In the genomic region with DNA sequence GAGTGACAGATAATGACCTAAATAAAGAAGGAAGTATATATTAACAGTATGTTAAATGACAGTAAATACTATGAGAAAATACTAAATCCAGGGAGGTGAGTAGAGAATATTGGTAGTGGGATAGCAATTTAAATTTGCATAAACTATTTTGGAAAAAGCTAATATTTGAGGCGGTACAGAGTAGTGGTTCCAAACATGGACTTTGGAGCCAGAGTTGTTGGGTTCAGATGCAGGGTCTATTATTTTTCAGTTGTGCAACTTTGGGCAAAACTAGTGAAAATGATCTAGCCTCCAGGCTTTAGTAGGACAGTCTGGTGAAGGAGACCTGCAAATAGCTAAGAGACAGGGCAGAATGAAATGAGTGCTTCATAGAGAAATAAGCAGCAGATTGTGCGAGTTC, we compare ENCODE assay signal across 33 cellular contexts.
"Had no signal": no experiment of that assay in that cellular context is flagged by ENCODE, and none has a peak within 500 bp of the region (broad histone marks: within the 10 kb centered on the region; RNA-seq: fewer than 3 reads in every experiment).

No MANE protein-coding gene starts in this region.

- H3K27ac ChIP-seq: adrenal gland, ascending aorta, body of pancreas, brain microvascular endothelial cell, breast epithelium, cardiac muscle cell had no signal

- DNase-seq: activated effector memory CD4-positive, alpha-beta T cell treated with anti-CD3 and anti-CD28 coated beads, Interleukin-2, amount 50 U/mL, for 16 hours; activated effector memory CD4-positive, alpha-beta T cell treated with Interleukin-2 at 50 U/mL for 16 hours; activated gamma-delta T cell; activated gamma-delta T cell treated with Interleukin-2 at 50 U/mL for 16 hours; activated naive CD4-positive, alpha-beta T cell; activated naive CD4-positive, alpha-beta T cell treated with anti-CD3 and anti-CD28 coated beads for 36 hours; activated naive CD4-positive, alpha-beta T cell treated with anti-CD3 and anti-CD28 coated beads, Interleukin-2, amount 10 ng/mL, durations not matched to agents 7 days and 5 days; activated naive CD4-positive, alpha-beta T cell treated with anti-CD3 and anti-CD28 coated beads, Interleukin-2, amount 50 U/mL, for 16 hours; activated naive CD4-positive, alpha-beta T cell treated with Interleukin-2 at 50 U/mL for 16 hours; activated naive CD8-positive, alpha-beta T cell treated with anti-CD3 and anti-CD28 coated beads for 36 hours; activated naive CD8-positive, alpha-beta T cell treated with anti-CD3 and anti-CD28 coated beads, Interleukin-2, amount 10 ng/mL, durations not matched to agents 7 days and 5 days; activated naive CD8-positive, alpha-beta T cell treated with anti-CD3 and anti-CD28 coated beads, Interleukin-2, amount 50 U/mL, for 24 hours; activated T-cell treated with anti-CD3 and anti-CD28 coated beads, Interleukin-2, amount 50 U/mL, for 1 hour; activated T-cell treated with anti-CD3 and anti-CD28 coated beads, Interleukin-2, amount 50 U/mL, for 24 hours; activated T-cell treated with anti-CD3 and anti-CD28 coated beads, Interleukin-2, amount 50 U/mL, for 4 hours; activated T-cell treated with anti-CD3 and anti-CD28 coated beads, Interleukin-2, amount 50 U/mL, for 48 hours; activated T-cell treated with anti-CD3 and anti-CD28 coated beads, Interleukin-2, amount 50 U/mL, for 72 hours; adrenal gland; amniotic stem cell; amygdala; anterior cingulate cortex; aorta; body of pancreas; brain microvascular endothelial cell; caudate nucleus; central memory CD4-positive, alpha-beta T cell; cerebellar nuclear complex had no signal

- H3K27me3 ChIP-seq: ascending aorta, body of pancreas, brain microvascular endothelial cell, cardiac muscle cell had no signal

- H3K4me1 ChIP-seq: adrenal gland, ascending aorta, body of pancreas, breast epithelium had no signal

- FAIRE-seq: bronchial epithelial cell had no signal

- H3K36me3 ChIP-seq: adrenal gland, ascending aorta, brain microvascular endothelial cell, breast epithelium, cardiac muscle cell had no signal

- H3K4me3 ChIP-seq: adrenal gland, ascending aorta, body of pancreas, breast epithelium, cardiac muscle cell had no signal

- H3K9me3 ChIP-seq: adrenal gland, ascending aorta, body of pancreas had no signal

- ATAC-seq: activated naive CD4-positive, alpha-beta T cell treated with anti-CD3 and anti-CD28 coated beads, Interleukin-2, amount 50 U/mL, for 72 hours; activated naive CD8-positive, alpha-beta T cell treated with anti-CD3 and anti-CD28 coated beads, Interleukin-2, amount 50 U/mL, for 24 hours; activated T-cell treated with anti-CD3 and anti-CD28 coated beads, Interleukin-2, amount 50 U/mL, for 4 hours; activated T-cell treated with anti-CD3 and anti-CD28 coated beads, Interleukin-2, amount 50 U/mL, for 72 hours; activated T-helper 17 cell treated with anti-CD3 and anti-CD28 coated beads, Interleukin-2, amount 50 U/mL, for 72 hours; body of pancreas had no signal
